ENCODE assay signal across 17 cellular contexts in genomic region chr17:72826602-72827001, GRCh38.
DNase-seq lines count a peak whose midpoint lies in the region; TF ChIP-seq lines count a peak whose summit lies in the region.
"Had no signal": no experiment of that assay in that cellular context is flagged by ENCODE, and none has a peak within 500 bp of the region (broad histone marks: within the 10 kb centered on the region; RNA-seq: fewer than 3 reads in every experiment).

No MANE protein-coding gene starts in this region.

- no peak overlapping the region for H2AFZ ChIP-seq in fibroblast of lung (ENCODE audit: low read length)
- H2AFZ ChIP-seq: hepatocyte had no signal

- H3K27me3 ChIP-seq in fibroblast of lung (ENCODE audit: control insufficient read depth, insufficient read depth, low read length) (no peaks in the 10 kb centered on the region), SJCRH30 (peaks cover 4% of the 10 kb centered on the region; the same call in 1 of the 2 replicates)
- H3K27me3 ChIP-seq: colonic mucosa, hepatocyte, left lung, vagina had no signal

- peaks cover 7% of the 10 kb centered on the region for H3K36me3 Mint-ChIP-seq in type B pancreatic cell

- no peaks in the 10 kb centered on the region for H3K27me3 Mint-ChIP-seq in type B pancreatic cell
- H3K27me3 Mint-ChIP-seq: activated T-cell treated with anti-CD3 and anti-CD28 coated beads, Interleukin-2, amount 50 U/mL, for 24 hours; naive B cell; stimulated activated naive CD8-positive, alpha-beta T cell treated with anti-CD3 and anti-CD28 coated beads, Interleukin-15, amount 100 ng/mL, for 72 hours had no signal

- no peak overlapping the region for H3K4me3 Mint-ChIP-seq in type B pancreatic cell
- H3K4me3 Mint-ChIP-seq: activated T-cell treated with anti-CD3 and anti-CD28 coated beads, Interleukin-2, amount 50 U/mL, for 24 hours; naive B cell; stimulated activated naive CD8-positive, alpha-beta T cell treated with anti-CD3 and anti-CD28 coated beads, Interleukin-15, amount 100 ng/mL, for 72 hours had no signal

- H3K4me3 ChIP-seq in fibroblast of lung (replicated peaks in 1 of 4; ENCODE audit: control extremely low read depth in 1 of 4, insufficient read depth in 1 of 4, low read depth in 3 of 4, low read length in 4 of 4) (no peak overlapping the region), SJCRH30 (no peak overlapping the region)
- H3K4me3 ChIP-seq: colonic mucosa, hepatocyte, left lung, psoas muscle, vagina had no signal

- CTCF ChIA-PET in HEK293T (lab: Yijun Ruan, JAX): no interaction called here

- H3K79me2 ChIP-seq in fibroblast of lung (ENCODE audit: control insufficient read depth, insufficient read depth, low read length): no peaks in the 10 kb centered on the region
- H3K79me2 ChIP-seq: hepatocyte had no signal

- H3K4me1 Mint-ChIP-seq in type B pancreatic cell (ENCODE audit: unreplicated experiment): peaks cover 17% of the 10 kb centered on the region
- H3K4me1 Mint-ChIP-seq: naive B cell had no signal

- POLR2A ChIA-PET in HEK293T (lab: Yijun Ruan, JAX): no interaction called here

- H3K9ac ChIP-seq in fibroblast of lung (ENCODE audit: insufficient read depth, low read length): no peak overlapping the region

- H3K27ac Mint-ChIP-seq in type B pancreatic cell: no peak overlapping the region
- H3K27ac Mint-ChIP-seq: activated T-cell treated with anti-CD3 and anti-CD28 coated beads, Interleukin-2, amount 50 U/mL, for 24 hours; naive B cell; stimulated activated naive CD8-positive, alpha-beta T cell treated with anti-CD3 and anti-CD28 coated beads, Interleukin-15, amount 100 ng/mL, for 72 hours had no signal

- peak; percentile 45 for DNase-seq in HCEC 1CT
- DNase-seq in RPMI7951 (ENCODE audit: low read depth): peak; percentile 20
- DNase-seq in fibroblast of lung (ENCODE audit: low read depth in 2 of 2): peak; percentile 4 to 59
- no peak for DNase-seq in type B pancreatic cell (ENCODE audit: extremely low spot score, unreplicated experiment)
- no peak for DNase-seq in HEK293T (ENCODE audit: extremely low spot score)
- DNase-seq in HuH-7.5 (ENCODE audit: low spot score): no peak
- DNase-seq in SJCRH30: no peak
- DNase-seq: activated T-cell treated with anti-CD3 and anti-CD28 coated beads, Interleukin-2, amount 50 U/mL, for 24 hours; colonic mucosa; erythroblast; left lung; naive B cell; psoas muscle; SIG-M5; stimulated activated naive CD8-positive, alpha-beta T cell treated with anti-CD3 and anti-CD28 coated beads, Interleukin-15, amount 100 ng/mL, for 72 hours had no signal

- no peak overlapping the region for H3K27ac ChIP-seq in fibroblast of lung (ENCODE audit: insufficient read depth, low read length)
- no peak overlapping the region for H3K27ac ChIP-seq in SJCRH30
- H3K27ac ChIP-seq: colonic mucosa, hepatocyte, left lung, psoas muscle, vagina had no signal

- H3K9me3 ChIP-seq in fibroblast of lung (ENCODE audit: control insufficient read depth, insufficient read depth, low read depth, low read length) (no peaks in the 10 kb centered on the region), SJCRH30 (replicated peaks) (no peaks in the 10 kb centered on the region)
- H3K9me3 ChIP-seq: colonic mucosa had no signal

- H3K36me3 ChIP-seq in fibroblast of lung (ENCODE audit: control insufficient read depth, insufficient read depth, low read length): no peaks in the 10 kb centered on the region
- H3K36me3 ChIP-seq in SJCRH30: no peaks in the 10 kb centered on the region
- H3K36me3 ChIP-seq: colonic mucosa had no signal

- H3K9me3 Mint-ChIP-seq in type B pancreatic cell: peaks cover 7% of the 10 kb centered on the region

- H3K4me2 ChIP-seq in fibroblast of lung (ENCODE audit: extremely low read depth, insufficient read depth, low read length): no peak overlapping the region
- H3K4me2 ChIP-seq: hepatocyte had no signal

- TF ChIP-seq CTCF in fibroblast of lung (conservative IDR thresholded peaks at IDR 0.05 in 1 of 2, IDR thresholded peaks at IDR 0.05 in 1 of 2; ENCODE audit: low read depth in 1 of 2, low read length in 2 of 2) (no peak), type B pancreatic cell (conservative IDR thresholded peaks at IDR 0.05) (peak; percentile 53)

- H3K4me1 ChIP-seq in fibroblast of lung (ENCODE audit: control insufficient read depth, extremely low read depth, insufficient read depth, low read length) (no peaks in the 10 kb centered on the region), SJCRH30 (no peaks in the 10 kb centered on the region)
- H3K4me1 ChIP-seq: colonic mucosa, left lung, psoas muscle, vagina had no signal

- H4K20me1 ChIP-seq in fibroblast of lung (ENCODE audit: control insufficient read depth, extremely low read depth, insufficient read depth, low read length): no peaks in the 10 kb centered on the region

TF ChIP-seq in HEK293T, 16 proteins besides CTCF, POLR2A, EP300 and RAD21:
- no peak for TF ChIP-seq FOXA1 (IDR thresholded peaks at IDR 0.05)
- TF ChIP-seq ELF4 (IDR thresholded peaks at IDR 0.05): no peak
- TF ChIP-seq BHLHE40 (IDR thresholded peaks at IDR 0.05; ENCODE audit: borderline replicate concordance): no peak
- TF ChIP-seq L3MBTL2 (conservative IDR thresholded peaks at IDR 0.05): no peak
- TF ChIP-seq SP1 (IDR thresholded peaks at IDR 0.05): no peak

Comparison
In these comparisons a context has a peak if more than half of its experiments do, and no peak if none do; other contexts are left out.
1. DNase-seq: peak in HCEC 1CT (single experiment), RPMI7951 (single experiment) and fibroblast of lung (2 of 2); none in type B pancreatic cell (single experiment), HEK293T (single experiment), HuH-7.5 (single experiment) and SJCRH30 (0 of 2).